In genomic region chr3:90091557-90091956, GRCh38 we compare ENCODE assay signal across 9 cellular contexts.
DNase-seq lines count a peak whose midpoint lies in the region; ATAC-seq and TF ChIP-seq lines count a peak whose summit lies in the region.
"Had no signal": no experiment of that assay in that cellular context is flagged by ENCODE, and none has a peak within 500 bp of the region (broad histone marks: within the 10 kb centered on the region; RNA-seq: fewer than 3 reads in every experiment).

No MANE protein-coding gene starts in this region.

- H3K4me3 ChIP-seq in fibroblast of pulmonary artery (replicated peaks; ENCODE audit: low read depth, low read length) = no peak overlapping the region
- H3K4me3 ChIP-seq: skin epidermis had no signal

- DNase-seq in OCI-M2 (lab: John Stamatoyannopoulos, UW; ENCODE audit: unreplicated experiment) = peak; percentile 7
- DNase-seq in fibroblast of pulmonary artery (ENCODE audit: low read depth) = peak; percentile 75
- peak; percentile 25 for DNase-seq in putamen (ENCODE audit: low spot score)
- no peak for DNase-seq in DMS153 treated with DMSO at 0.1 percent for 48 hours (lab: John Stamatoyannopoulos, UW; ENCODE audit: unreplicated experiment)

- ATAC-seq in GM18511 (IDR thresholded peaks at IDR 0.05; ENCODE audit: unreplicated experiment) (peak; percentile 82), HG03469 (IDR thresholded peaks at IDR 0.05; ENCODE audit: unreplicated experiment) (peak; percentile 70), GM21447 (IDR thresholded peaks at IDR 0.05; ENCODE audit: unreplicated experiment) (no peak), GM21737 (IDR thresholded peaks at IDR 0.05; ENCODE audit: unreplicated experiment) (no peak)

- peak; percentile 56 for TF ChIP-seq CTCF in fibroblast of pulmonary artery (IDR thresholded peaks at IDR 0.05; ENCODE audit: low read length, missing control alignments)

Comparison
In these comparisons a context has a peak if more than half of its experiments do, and no peak if none do; other contexts are left out.
1. ATAC-seq: peak in GM18511 (single experiment) and HG03469 (single experiment); none in GM21447 (single experiment) and GM21737 (single experiment).